ENCODE assay signal across 1 cellular context in the genomic region with DNA sequence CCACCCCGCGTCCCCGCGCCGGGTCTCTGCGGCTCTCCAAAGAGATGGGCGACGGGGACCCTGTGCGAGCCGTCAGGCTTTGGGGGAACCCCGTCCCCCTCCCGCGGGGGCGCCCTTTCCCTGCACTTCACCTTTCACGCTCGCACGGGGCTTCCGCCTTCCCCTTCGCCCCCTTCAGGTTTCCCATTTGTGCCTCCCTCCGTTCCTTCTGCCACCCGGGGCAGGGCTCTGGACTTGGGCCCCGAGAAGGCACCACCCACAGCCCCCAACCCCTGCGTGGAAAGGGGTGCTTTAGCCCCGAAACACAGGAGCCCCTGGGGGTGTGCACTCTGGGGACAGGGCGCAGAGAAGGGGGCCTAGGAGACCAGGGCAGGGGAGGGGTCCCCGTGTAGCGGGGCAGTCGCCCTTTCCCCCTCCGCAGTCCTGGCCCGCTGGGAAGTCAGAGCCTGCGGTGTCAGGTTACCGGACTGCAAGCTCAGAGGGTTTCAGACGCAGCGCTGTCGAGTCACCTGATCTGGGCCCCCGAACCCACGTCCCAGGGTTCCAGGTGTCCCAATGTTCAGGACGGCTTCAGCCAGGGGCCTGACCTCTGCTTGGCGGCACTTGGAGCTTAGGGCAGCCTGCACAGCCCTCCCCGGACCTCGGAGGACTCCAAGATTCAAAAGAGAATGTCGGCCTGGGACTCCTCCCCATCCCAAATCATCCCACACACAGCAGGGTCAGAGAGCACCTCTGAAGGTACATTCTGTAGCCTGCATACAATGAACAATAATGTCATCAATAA.
TF ChIP-seq lines count a peak whose summit lies in the region.

No MANE protein-coding gene starts in this region.

TF ChIP-seq in WTC11, 78 proteins besides CTCF, POLR2A, EP300 and RAD21 (continued from another document and continues in another):
- TF ChIP-seq, protein P1, sequence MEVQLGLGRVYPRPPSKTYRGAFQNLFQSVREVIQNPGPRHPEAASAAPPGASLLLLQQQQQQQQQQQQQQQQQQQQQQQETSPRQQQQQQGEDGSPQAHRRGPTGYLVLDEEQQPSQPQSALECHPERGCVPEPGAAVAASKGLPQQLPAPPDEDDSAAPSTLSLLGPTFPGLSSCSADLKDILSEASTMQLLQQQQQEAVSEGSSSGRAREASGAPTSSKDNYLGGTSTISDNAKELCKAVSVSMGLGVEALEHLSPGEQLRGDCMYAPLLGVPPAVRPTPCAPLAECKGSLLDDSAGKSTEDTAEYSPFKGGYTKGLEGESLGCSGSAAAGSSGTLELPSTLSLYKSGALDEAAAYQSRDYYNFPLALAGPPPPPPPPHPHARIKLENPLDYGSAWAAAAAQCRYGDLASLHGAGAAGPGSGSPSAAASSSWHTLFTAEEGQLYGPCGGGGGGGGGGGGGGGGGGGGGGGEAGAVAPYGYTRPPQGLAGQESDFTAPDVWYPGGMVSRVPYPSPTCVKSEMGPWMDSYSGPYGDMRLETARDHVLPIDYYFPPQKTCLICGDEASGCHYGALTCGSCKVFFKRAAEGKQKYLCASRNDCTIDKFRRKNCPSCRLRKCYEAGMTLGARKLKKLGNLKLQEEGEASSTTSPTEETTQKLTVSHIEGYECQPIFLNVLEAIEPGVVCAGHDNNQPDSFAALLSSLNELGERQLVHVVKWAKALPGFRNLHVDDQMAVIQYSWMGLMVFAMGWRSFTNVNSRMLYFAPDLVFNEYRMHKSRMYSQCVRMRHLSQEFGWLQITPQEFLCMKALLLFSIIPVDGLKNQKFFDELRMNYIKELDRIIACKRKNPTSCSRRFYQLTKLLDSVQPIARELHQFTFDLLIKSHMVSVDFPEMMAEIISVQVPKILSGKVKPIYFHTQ (CRISPR knock-in tag; IDR thresholded peaks at IDR 0.05), result no peak
- TF ChIP-seq FOXP1 (CRISPR knock-in tag; IDR thresholded peaks at IDR 0.05; ENCODE audit: borderline replicate concordance), result peak; percentile 26; the same call in 1 of the 2 replicates
- TF ChIP-seq ZBTB21 (CRISPR knock-in tag; IDR thresholded peaks at IDR 0.05; ENCODE audit: borderline replicate concordance), result no peak
- TF ChIP-seq PREB (CRISPR knock-in tag; IDR thresholded peaks at IDR 0.05; ENCODE audit: borderline replicate concordance), result no peak
- TF ChIP-seq TP53 (CRISPR knock-in tag; IDR thresholded peaks at IDR 0.05), result no peak
- TF ChIP-seq GABPB1 (CRISPR knock-in tag; IDR thresholded peaks at IDR 0.05), result no peak
- no peak for TF ChIP-seq CDX4 (CRISPR knock-in tag; IDR thresholded peaks at IDR 0.05; ENCODE audit: borderline replicate concordance)
- TF ChIP-seq NR2C2 (CRISPR knock-in tag; IDR thresholded peaks at IDR 0.05), result no peak
- no peak for TF ChIP-seq ZNF219 (CRISPR knock-in tag; IDR thresholded peaks at IDR 0.05; ENCODE audit: borderline replicate concordance)
- no peak for TF ChIP-seq MLX (CRISPR knock-in tag; IDR thresholded peaks at IDR 0.05)
- 0 out of 2 replicates have a peak, but pooled peaks have one; percentile 36 for TF ChIP-seq KAT7 (CRISPR knock-in tag; IDR thresholded peaks at IDR 0.05; ENCODE audit: borderline replicate concordance)
- TF ChIP-seq CBFB (CRISPR knock-in tag; IDR thresholded peaks at IDR 0.05; ENCODE audit: low read depth), result no peak
- TF ChIP-seq SOX15 (CRISPR knock-in tag; IDR thresholded peaks at IDR 0.05), result no peak
- no peak for TF ChIP-seq HMGA2 (CRISPR knock-in tag; IDR thresholded peaks at IDR 0.05)
- no peak; the same call in 1 of the 2 replicates for TF ChIP-seq ZNF423 (CRISPR knock-in tag; IDR thresholded peaks at IDR 0.05)
- TF ChIP-seq FOXK1 (CRISPR knock-in tag; IDR thresholded peaks at IDR 0.05), result no peak
- TF ChIP-seq ELF4 (CRISPR knock-in tag; IDR thresholded peaks at IDR 0.05; ENCODE audit: low read depth), result no peak
- TF ChIP-seq TEAD1 (CRISPR knock-in tag; IDR thresholded peaks at IDR 0.05), result peak; percentile 64
- TF ChIP-seq EMX1 (CRISPR knock-in tag; IDR thresholded peaks at IDR 0.05), result no peak
- TF ChIP-seq ATF1 (CRISPR knock-in tag; IDR thresholded peaks at IDR 0.05), result no peak
- peak; percentile 69; the same call in 1 of the 2 replicates for TF ChIP-seq ZNF263 (CRISPR knock-in tag; IDR thresholded peaks at IDR 0.05; ENCODE audit: low read depth)
- no peak for TF ChIP-seq E2F1 (CRISPR knock-in tag; IDR thresholded peaks at IDR 0.05)
- peak; percentile 61; the same call in 1 of the 2 replicates for TF ChIP-seq ZNF121 (CRISPR knock-in tag; IDR thresholded peaks at IDR 0.05)
- TF ChIP-seq ZNF416 (CRISPR knock-in tag; IDR thresholded peaks at IDR 0.05), result no peak
- TF ChIP-seq SP1 (CRISPR knock-in tag; conservative IDR thresholded peaks at IDR 0.05), result peak; percentile 68
- no peak for TF ChIP-seq CREB1 (CRISPR knock-in tag; IDR thresholded peaks at IDR 0.05)
- TF ChIP-seq FOXJ3 (CRISPR knock-in tag; IDR thresholded peaks at IDR 0.05; ENCODE audit: borderline replicate concordance), result no peak
- no peak for TF ChIP-seq GRHL2 (CRISPR knock-in tag; IDR thresholded peaks at IDR 0.05; ENCODE audit: insufficient replicate concordance, severe bottlenecking)
- no peak for TF ChIP-seq SMAD4 (CRISPR knock-in tag; IDR thresholded peaks at IDR 0.05)
- TF ChIP-seq, protein P2, sequence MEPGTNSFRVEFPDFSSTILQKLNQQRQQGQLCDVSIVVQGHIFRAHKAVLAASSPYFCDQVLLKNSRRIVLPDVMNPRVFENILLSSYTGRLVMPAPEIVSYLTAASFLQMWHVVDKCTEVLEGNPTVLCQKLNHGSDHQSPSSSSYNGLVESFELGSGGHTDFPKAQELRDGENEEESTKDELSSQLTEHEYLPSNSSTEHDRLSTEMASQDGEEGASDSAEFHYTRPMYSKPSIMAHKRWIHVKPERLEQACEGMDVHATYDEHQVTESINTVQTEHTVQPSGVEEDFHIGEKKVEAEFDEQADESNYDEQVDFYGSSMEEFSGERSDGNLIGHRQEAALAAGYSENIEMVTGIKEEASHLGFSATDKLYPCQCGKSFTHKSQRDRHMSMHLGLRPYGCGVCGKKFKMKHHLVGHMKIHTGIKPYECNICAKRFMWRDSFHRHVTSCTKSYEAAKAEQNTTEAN (CRISPR knock-in tag; IDR thresholded peaks at IDR 0.05), result no peak
- TF ChIP-seq, protein P3, sequence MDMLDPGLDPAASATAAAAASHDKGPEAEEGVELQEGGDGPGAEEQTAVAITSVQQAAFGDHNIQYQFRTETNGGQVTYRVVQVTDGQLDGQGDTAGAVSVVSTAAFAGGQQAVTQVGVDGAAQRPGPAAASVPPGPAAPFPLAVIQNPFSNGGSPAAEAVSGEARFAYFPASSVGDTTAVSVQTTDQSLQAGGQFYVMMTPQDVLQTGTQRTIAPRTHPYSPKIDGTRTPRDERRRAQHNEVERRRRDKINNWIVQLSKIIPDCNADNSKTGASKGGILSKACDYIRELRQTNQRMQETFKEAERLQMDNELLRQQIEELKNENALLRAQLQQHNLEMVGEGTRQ (CRISPR knock-in tag; IDR thresholded peaks at IDR 0.05), result peak; percentile 76
- TF ChIP-seq RORB (CRISPR knock-in tag; IDR thresholded peaks at IDR 0.05), result no peak
- TF ChIP-seq TEAD4 (CRISPR knock-in tag; IDR thresholded peaks at IDR 0.05), result no peak
- no peak for TF ChIP-seq JUN (CRISPR knock-in tag; IDR thresholded peaks at IDR 0.05)
- 0 out of 2 replicates have a peak, but pooled peaks have one; percentile 33 for TF ChIP-seq ZNF138 (CRISPR knock-in tag; conservative IDR thresholded peaks at IDR 0.05)
- TF ChIP-seq AFF4 (CRISPR knock-in tag; IDR thresholded peaks at IDR 0.05; ENCODE audit: borderline replicate concordance), result no peak
- no peak for TF ChIP-seq NFE2L1 (CRISPR knock-in tag; IDR thresholded peaks at IDR 0.05)
- no peak for TF ChIP-seq FOXP4 (CRISPR knock-in tag; IDR thresholded peaks at IDR 0.05)
- TF ChIP-seq ATF6 (CRISPR knock-in tag; IDR thresholded peaks at IDR 0.05), result no peak
- no peak for TF ChIP-seq MYBL2 (CRISPR knock-in tag; IDR thresholded peaks at IDR 0.05)
